Comparison of ENCODE assay signal across 8 cellular contexts in genomic region chr4:2932561-2932950, GRCh38. TPM values are rescaled to one million over a fixed set of nuclear protein-coding genes. Genes with fewer than 3 reads are reported as not detected.
DNase-seq lines count a peak whose midpoint lies in the region; ATAC-seq and TF ChIP-seq lines count a peak whose summit lies in the region.

No MANE protein-coding gene starts in this region.

- no peak for TF ChIP-seq POLR2A in upper lobe of left lung (IDR thresholded peaks at IDR 0.05)
- no peak for TF ChIP-seq POLR2A in prostate gland (IDR thresholded peaks at IDR 0.05)

- peaks cover 74% of the 10 kb centered on the region for H3K4me1 ChIP-seq in lower lobe of right lung
- H3K4me1 ChIP-seq in upper lobe of left lung = peaks cover 53 to 88% (median 78%) of the 10 kb centered on the region in 4 donors
- H3K4me1 ChIP-seq in prostate gland (replicated peaks) = peaks cover 31% of the 10 kb centered on the region

- CTCF ChIA-PET in activated naive CD4-positive, alpha-beta T cell treated with anti-CD3 and anti-CD28 coated beads, Interleukin-2, amount 10 ng/mL, durations not matched to agents 7 days and 5 days (lab: Charles Lee) = no interaction called here

- H3K4me1 Mint-ChIP-seq in activated naive CD4-positive, alpha-beta T cell treated with anti-CD3 and anti-CD28 coated beads, Interleukin-2, amount 10 ng/mL, durations not matched to agents 7 days and 5 days = peaks cover 43% of the 10 kb centered on the region
- H3K4me1 Mint-ChIP-seq in activated naive CD8-positive, alpha-beta T cell treated with anti-CD3 and anti-CD28 coated beads for 36 hours = peaks cover 31% of the 10 kb centered on the region

- DNase-seq in activated naive CD4-positive, alpha-beta T cell treated with anti-CD3 and anti-CD28 coated beads, Interleukin-2, amount 10 ng/mL, durations not matched to agents 7 days and 5 days = no peak
- no peak for DNase-seq in activated naive CD4-positive, alpha-beta T cell treated with anti-CD3 and anti-CD28 coated beads, Interleukin-2, amount 50 U/mL, for 16 hours
- no peak for DNase-seq in activated naive CD8-positive, alpha-beta T cell treated with anti-CD3 and anti-CD28 coated beads for 36 hours
- DNase-seq in lower lobe of right lung (no peak), upper lobe of left lung (peak in 1 of 2 donors; percentile 37), GF-D8 (lab: John Stamatoyannopoulos, UW) (no peak), prostate gland (ENCODE audit: low spot score) (no peak), dermis blood vessel endothelial cell (no peak)

- no peak for ATAC-seq in lower lobe of right lung
- no peak for ATAC-seq in upper lobe of left lung (ENCODE audit: low FRiP score in 2 of 2)

- H3K36me3 ChIP-seq in lower lobe of right lung (peaks cover 50% of the 10 kb centered on the region), upper lobe of left lung (peaks cover 5 to 53% (median 38%) of the 10 kb centered on the region in 4 donors), prostate gland (peaks cover 0 to 8% of the 10 kb centered on the region in 2 donors)

- no peaks in the 10 kb centered on the region for H3K9me3 Mint-ChIP-seq in activated naive CD4-positive, alpha-beta T cell treated with anti-CD3 and anti-CD28 coated beads, Interleukin-2, amount 10 ng/mL, durations not matched to agents 7 days and 5 days
- peaks cover 2% of the 10 kb centered on the region for H3K9me3 Mint-ChIP-seq in activated naive CD8-positive, alpha-beta T cell treated with anti-CD3 and anti-CD28 coated beads for 36 hours

- no peaks in the 10 kb centered on the region for H3K27me3 ChIP-seq in lower lobe of right lung (ENCODE audit: low read depth)
- H3K27me3 ChIP-seq in upper lobe of left lung = no peaks in the 10 kb centered on the region
- H3K27me3 ChIP-seq in prostate gland (replicated peaks; ENCODE audit: insufficient read depth) = no peaks in the 10 kb centered on the region

- peak overlapping the region; percentile 85 for H3K27ac Mint-ChIP-seq in activated naive CD4-positive, alpha-beta T cell treated with anti-CD3 and anti-CD28 coated beads, Interleukin-2, amount 10 ng/mL, durations not matched to agents 7 days and 5 days
- peak overlapping the region; percentile 97 for H3K27ac Mint-ChIP-seq in activated naive CD8-positive, alpha-beta T cell treated with anti-CD3 and anti-CD28 coated beads for 36 hours

- H3K27me3 Mint-ChIP-seq in activated naive CD4-positive, alpha-beta T cell treated with anti-CD3 and anti-CD28 coated beads, Interleukin-2, amount 10 ng/mL, durations not matched to agents 7 days and 5 days = no peaks in the 10 kb centered on the region
- no peaks in the 10 kb centered on the region for H3K27me3 Mint-ChIP-seq in activated naive CD8-positive, alpha-beta T cell treated with anti-CD3 and anti-CD28 coated beads for 36 hours

- TF ChIP-seq CTCF in lower lobe of right lung (IDR thresholded peaks at IDR 0.05) (no peak), upper lobe of left lung (IDR thresholded peaks at IDR 0.05) (no peak), prostate gland (IDR thresholded peaks at IDR 0.05) (no peak)

- H3K9me3 ChIP-seq in lower lobe of right lung (no peaks in the 10 kb centered on the region), upper lobe of left lung (no peaks in the 10 kb centered on the region), prostate gland (no peaks in the 10 kb centered on the region)

- intact Hi-C loops in lower lobe of right lung (cut with DNase I) (no loop called here), prostate gland (cut with DNase I) (loop anchor here (5.0 to 10.0 kb wide), 3 partner anchors 90 to 668 kb away; partner anchors contain the start of genes ADD1 and MXD4)

- H3K4me3 ChIP-seq in lower lobe of right lung (no peak overlapping the region), upper lobe of left lung (peak overlapping the region in 1 of 4 donors; percentile 76), prostate gland (no peak overlapping the region)

- H3K27ac ChIP-seq in lower lobe of right lung (peak overlapping the region; percentile 97), upper lobe of left lung (peak overlapping the region; percentile 87 to 94 (median 92)), prostate gland (peak overlapping the region in 1 of 2 donors; percentile 90)

- 70 to 73% methylated on average over 3 to 8 of the region's 11 CpGs for WGBS in upper lobe of left lung, 2 donors
- WGBS in prostate gland = 93% methylated on average over 8 of the region's 11 CpGs

- peak overlapping the region; percentile 74 for H3K4me3 Mint-ChIP-seq in activated naive CD4-positive, alpha-beta T cell treated with anti-CD3 and anti-CD28 coated beads, Interleukin-2, amount 10 ng/mL, durations not matched to agents 7 days and 5 days
- peak overlapping the region; percentile 92 for H3K4me3 Mint-ChIP-seq in activated naive CD8-positive, alpha-beta T cell treated with anti-CD3 and anti-CD28 coated beads for 36 hours

- no peak for TF ChIP-seq EP300 in upper lobe of left lung (IDR thresholded peaks at IDR 0.05)

- H3K36me3 Mint-ChIP-seq in activated naive CD4-positive, alpha-beta T cell treated with anti-CD3 and anti-CD28 coated beads, Interleukin-2, amount 10 ng/mL, durations not matched to agents 7 days and 5 days = peaks cover 33% of the 10 kb centered on the region
- peaks cover 45% of the 10 kb centered on the region for H3K36me3 Mint-ChIP-seq in activated naive CD8-positive, alpha-beta T cell treated with anti-CD3 and anti-CD28 coated beads for 36 hours

RNA-seq across cellular contexts. Expression of gene NOP14, which starts 30.6 kb away (rescaled TPM):
- total RNA-seq in activated naive CD8-positive, alpha-beta T cell treated with anti-CD3 and anti-CD28 coated beads for 36 hours = 100 to 1,000 TPM in 1 of 2 experiments, 10 to 100 TPM in 1; 99.1 to 102 TPM
- total RNA-seq in lower lobe of right lung (20.7 TPM), upper lobe of left lung (10 to 100 TPM; 17.2 to 30.4 (median 22.4) TPM), prostate gland (10 to 100 TPM; 16.0 to 17.8 TPM), dermis blood vessel endothelial cell (18.5 and 32.4 TPM in 2 replicates)

RNA-seq across cellular contexts. Expression of gene GRK4, which starts 30.8 kb away (rescaled TPM):
- total RNA-seq in activated naive CD8-positive, alpha-beta T cell treated with anti-CD3 and anti-CD28 coated beads for 36 hours = 1 to 10 TPM; 2.6 to 3.2 TPM
- 7.1 TPM for total RNA-seq in lower lobe of right lung
- 10 to 100 TPM in 1 of 6 donors, 1 to 10 TPM in 5; 3.3 to 10.4 (median 4.7) TPM for total RNA-seq in upper lobe of left lung
- 10 to 100 TPM in 1 of 2 donors, 1 to 10 TPM in 1; 3.4 to 18.9 TPM for total RNA-seq in prostate gland
- 3.4 and 4.4 TPM in 2 replicates for total RNA-seq in dermis blood vessel endothelial cell
